Comparison of ENCODE assay signal across 15 cellular contexts in the genomic region with DNA sequence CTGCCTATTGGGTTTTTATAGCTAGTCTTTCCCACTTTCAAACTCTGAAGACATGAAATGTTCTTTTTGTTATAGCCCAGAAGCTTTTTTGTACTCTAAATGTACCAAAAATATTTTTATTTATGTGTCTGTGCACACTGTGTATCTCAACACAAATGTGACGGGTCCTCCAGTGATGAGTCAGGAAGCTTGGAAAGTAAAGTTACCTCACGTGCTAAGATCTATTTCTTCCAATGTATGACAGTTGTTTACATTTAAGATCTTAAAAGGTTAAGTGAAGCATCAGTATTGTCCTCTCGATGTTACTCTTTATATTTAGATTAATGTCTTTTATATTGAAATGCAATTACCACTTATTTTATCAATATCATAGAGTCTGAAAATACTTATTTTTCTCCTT.
DNase-seq lines count a peak whose midpoint lies in the region.
"Had no signal": no experiment of that assay in that cellular context is flagged by ENCODE, and none has a peak within 500 bp of the region (broad histone marks: within the 10 kb centered on the region; RNA-seq: fewer than 3 reads in every experiment).

No MANE protein-coding gene starts in this region.

- DNase-seq in HCEC 1CT (peak; percentile 2), amniotic epithelial cell (ENCODE audit: low read depth) (peak; percentile 55), iris pigment epithelial cell (ENCODE audit: low read depth) (peak; percentile 69), GM03348 (ENCODE audit: low spot score) (no peak), NCI-H510A treated with DMSO at 0.1 percent for 48 hours (lab: John Stamatoyannopoulos, UW) (no peak), NCI-H526 (lab: John Stamatoyannopoulos, UW) (no peak)
- DNase-seq: C1 segment of cervical spinal cord; Calu3; CD4-positive, alpha-beta memory T cell; COR-L47; DMS153; DND-41; GDM1; GM23248; H7 had no signal

Comparison
In these comparisons a context has a peak if more than half of its experiments do, and no peak if none do; other contexts are left out.
1. DNase-seq: peak in HCEC 1CT (single experiment), amniotic epithelial cell (single experiment) and iris pigment epithelial cell (single experiment); none in GM03348 (single experiment), NCI-H510A treated with DMSO at 0.1 percent for 48 hours (single experiment) and NCI-H526 (0 of 2).